In genomic region chr11:23398052-23398451, GRCh38 we compare ENCODE assay signal across 28 cellular contexts.
"Had no signal": no experiment of that assay in that cellular context is flagged by ENCODE, and none has a peak within 500 bp of the region (broad histone marks: within the 10 kb centered on the region; RNA-seq: fewer than 3 reads in every experiment).

No MANE protein-coding gene starts in this region.

- H3K27ac Mint-ChIP-seq: activated CD4-positive, alpha-beta T cell treated with anti-CD3 and anti-CD28 coated beads for 36 hours; activated naive CD8-positive, alpha-beta T cell; dendritic cell treated with granulocyte-macrophage colony-stimulating factor and Interleukin-4, amounts not matched to agents 40 ng/mL and 50 ng/mL, for 4 days; natural killer cell treated with Interleukin-12 subunit alpha and Interleukin-12 subunit beta and Interleukin-15 and Interleukin-18, amount 100 ng/mL, for 72 hours had no signal

- ATAC-seq: activated CD4-positive, alpha-beta T cell treated with anti-CD3 and anti-CD28 coated beads for 36 hours; heart right ventricle; left lobe of liver; mucosa of descending colon; natural killer cell treated with Interleukin-12 subunit alpha and Interleukin-12 subunit beta and Interleukin-15 and Interleukin-18, amount 100 ng/mL, for 72 hours had no signal

- H3K27ac ChIP-seq: epithelial cell of prostate, esophagus squamous epithelium, heart right ventricle, right atrium auricular region, testis, transverse colon had no signal

- H3K4me3 Mint-ChIP-seq: activated CD4-positive, alpha-beta T cell treated with anti-CD3 and anti-CD28 coated beads for 36 hours; activated naive CD8-positive, alpha-beta T cell; central memory CD8-positive, alpha-beta T cell; dendritic cell treated with granulocyte-macrophage colony-stimulating factor and Interleukin-4, amounts not matched to agents 40 ng/mL and 50 ng/mL, for 4 days; natural killer cell treated with Interleukin-12 subunit alpha and Interleukin-12 subunit beta and Interleukin-15 and Interleukin-18, amount 100 ng/mL, for 72 hours had no signal

- H3K4me1 ChIP-seq: esophagus squamous epithelium, heart right ventricle, right atrium auricular region, testis, transverse colon had no signal

- H3K27me3 Mint-ChIP-seq: activated CD4-positive, alpha-beta T cell treated with anti-CD3 and anti-CD28 coated beads for 36 hours; activated naive CD8-positive, alpha-beta T cell; central memory CD8-positive, alpha-beta T cell; dendritic cell treated with granulocyte-macrophage colony-stimulating factor and Interleukin-4, amounts not matched to agents 40 ng/mL and 50 ng/mL, for 4 days; natural killer cell treated with Interleukin-12 subunit alpha and Interleukin-12 subunit beta and Interleukin-15 and Interleukin-18, amount 100 ng/mL, for 72 hours had no signal

- H3K36me3 Mint-ChIP-seq: activated naive CD8-positive, alpha-beta T cell; natural killer cell treated with Interleukin-12 subunit alpha and Interleukin-12 subunit beta and Interleukin-15 and Interleukin-18, amount 100 ng/mL, for 72 hours had no signal

- H3K4me1 Mint-ChIP-seq: activated CD4-positive, alpha-beta T cell treated with anti-CD3 and anti-CD28 coated beads for 36 hours; central memory CD8-positive, alpha-beta T cell had no signal

- H3K9me3 ChIP-seq: esophagus squamous epithelium, heart right ventricle, mucosa of descending colon, right atrium auricular region, testis, transverse colon had no signal

- FAIRE-seq: bronchial epithelial cell, endometrium, urothelium cell line had no signal

- DNase-seq: activated CD4-positive, alpha-beta T cell treated with anti-CD3 and anti-CD28 coated beads for 36 hours; activated CD4-positive, CD25-positive, alpha-beta regulatory T cell; activated effector memory CD4-positive, alpha-beta T cell treated with Interleukin-2 at 50 U/mL for 16 hours; activated naive CD4-positive, alpha-beta T cell treated with Interleukin-2 at 50 U/mL for 16 hours; activated T-cell treated with anti-CD3 and anti-CD28 coated beads for 4 hours; anterior cingulate cortex; effector CD4-positive, alpha-beta T cell; esophagus squamous epithelium; foreskin melanocyte; heart right ventricle; kidney glomerular epithelial cell; mucosa of descending colon; stimulated activated CD4-positive, alpha-beta T cell treated with anti-CD3 and anti-CD28 coated beads, Interleukin-15, amount 100 ng/mL, for 24 hours; stimulated activated CD4-positive, alpha-beta T cell treated with anti-CD3 and anti-CD28 coated beads, Interleukin-2, amount 100 ng/mL, for 24 hours; stimulated activated naive CD4-positive, alpha-beta T cell treated with Interleukin-2 at 50 U/mL for 16 hours; testis; transverse colon had no signal

- H3K36me3 ChIP-seq: esophagus squamous epithelium, heart right ventricle, right atrium auricular region, transverse colon had no signal

- H3K27me3 ChIP-seq: esophagus squamous epithelium, heart right ventricle, right atrium auricular region, testis, transverse colon had no signal

- H3K4me3 ChIP-seq: esophagus squamous epithelium, heart right ventricle, lung, mucosa of descending colon, right atrium auricular region, testis, transverse colon had no signal
